In the genomic region with DNA sequence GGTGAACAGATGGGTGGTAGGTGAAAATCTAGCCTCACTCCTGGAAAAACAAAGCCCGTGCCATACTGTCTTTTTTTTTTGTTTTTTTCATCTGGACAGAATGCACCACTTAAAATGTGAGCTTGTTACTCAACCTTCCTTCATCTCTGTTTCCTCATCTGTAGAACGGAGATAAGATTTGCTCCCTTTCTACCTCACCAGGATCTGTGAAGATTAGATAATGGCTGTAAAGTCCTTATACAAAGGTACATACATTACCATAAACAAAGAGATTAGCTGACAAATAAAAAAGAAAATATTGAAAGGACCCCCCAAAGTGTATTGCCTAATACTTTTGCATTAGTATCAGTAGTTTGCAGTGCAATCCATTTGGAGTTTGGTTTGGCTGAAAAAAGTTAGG, we compare ENCODE assay signal across 1 cellular context.
TF ChIP-seq lines count a peak whose summit lies in the region.

No MANE protein-coding gene starts in this region.

TF ChIP-seq in K562, 482 proteins besides CTCF, POLR2A, EP300 and RAD21 (continued from another document and continues in another):
- TF ChIP-seq, protein P1, sequence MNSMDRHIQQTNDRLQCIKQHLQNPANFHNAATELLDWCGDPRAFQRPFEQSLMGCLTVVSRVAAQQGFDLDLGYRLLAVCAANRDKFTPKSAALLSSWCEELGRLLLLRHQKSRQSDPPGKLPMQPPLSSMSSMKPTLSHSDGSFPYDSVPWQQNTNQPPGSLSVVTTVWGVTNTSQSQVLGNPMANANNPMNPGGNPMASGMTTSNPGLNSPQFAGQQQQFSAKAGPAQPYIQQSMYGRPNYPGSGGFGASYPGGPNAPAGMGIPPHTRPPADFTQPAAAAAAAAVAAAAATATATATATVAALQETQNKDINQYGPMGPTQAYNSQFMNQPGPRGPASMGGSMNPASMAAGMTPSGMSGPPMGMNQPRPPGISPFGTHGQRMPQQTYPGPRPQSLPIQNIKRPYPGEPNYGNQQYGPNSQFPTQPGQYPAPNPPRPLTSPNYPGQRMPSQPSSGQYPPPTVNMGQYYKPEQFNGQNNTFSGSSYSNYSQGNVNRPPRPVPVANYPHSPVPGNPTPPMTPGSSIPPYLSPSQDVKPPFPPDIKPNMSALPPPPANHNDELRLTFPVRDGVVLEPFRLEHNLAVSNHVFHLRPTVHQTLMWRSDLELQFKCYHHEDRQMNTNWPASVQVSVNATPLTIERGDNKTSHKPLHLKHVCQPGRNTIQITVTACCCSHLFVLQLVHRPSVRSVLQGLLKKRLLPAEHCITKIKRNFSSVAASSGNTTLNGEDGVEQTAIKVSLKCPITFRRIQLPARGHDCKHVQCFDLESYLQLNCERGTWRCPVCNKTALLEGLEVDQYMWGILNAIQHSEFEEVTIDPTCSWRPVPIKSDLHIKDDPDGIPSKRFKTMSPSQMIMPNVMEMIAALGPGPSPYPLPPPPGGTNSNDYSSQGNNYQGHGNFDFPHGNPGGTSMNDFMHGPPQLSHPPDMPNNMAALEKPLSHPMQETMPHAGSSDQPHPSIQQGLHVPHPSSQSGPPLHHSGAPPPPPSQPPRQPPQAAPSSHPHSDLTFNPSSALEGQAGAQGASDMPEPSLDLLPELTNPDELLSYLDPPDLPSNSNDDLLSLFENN (IDR thresholded peaks at IDR 0.05; ENCODE audit: low read depth in 2 of 2, low read length in 2 of 2): peak in 1 of 2 experiments; percentile 77; a peak in 1 of 4 replicates
- TF ChIP-seq NRF1 (conservative IDR thresholded peaks at IDR 0.05 in 1 of 2, IDR thresholded peaks at IDR 0.05 in 1 of 2) (no peak), ZNF436 (CRISPR knock-in tag; IDR thresholded peaks at IDR 0.05) (no peak), CREM (IDR thresholded peaks at IDR 0.05; ENCODE audit: low read depth) (peak; percentile 44; the same call in 1 of the 2 replicates), RCOR1 (IDR thresholded peaks at IDR 0.05; ENCODE audit: borderline replicate concordance in 1 of 2, low read depth in 2 of 2, low read length in 2 of 2) (peak in 1 of 2 experiments; percentile 73; a peak in 2 of 4 replicates), GATAD2B (IDR thresholded peaks at IDR 0.05; ENCODE audit: borderline replicate concordance) (peak; percentile 91), PHB2 (IDR thresholded peaks at IDR 0.05; ENCODE audit: low read depth) (peak; percentile 50; the same call in 1 of the 2 replicates), FOXA3 (CRISPR knock-in tag; conservative IDR thresholded peaks at IDR 0.05 in 1 of 2, IDR thresholded peaks at IDR 0.05 in 1 of 2) (peak in 1 of 2 experiments; percentile 52; a peak in 2 of 4 replicates), MYC (IDR thresholded peaks at IDR 0.05; ENCODE audit: low read depth, low read length) (peak; percentile 38), MYC (CRISPR knock-in tag; IDR thresholded peaks at IDR 0.05; ENCODE audit: borderline replicate concordance, low read depth) (no peak), ZNF384 (IDR thresholded peaks at IDR 0.05; ENCODE audit: low read depth, low read length) (peak; percentile 61; the same call in 1 of the 2 replicates), ARID1B (IDR thresholded peaks at IDR 0.05) (peak; percentile 96), GABPB1 (CRISPR knock-in tag; IDR thresholded peaks at IDR 0.05) (no peak), ZNF197 (CRISPR knock-in tag; IDR thresholded peaks at IDR 0.05; ENCODE audit: low read depth) (peak; percentile 62; the same call in 1 of the 2 replicates), RBM22 (IDR thresholded peaks at IDR 0.05; ENCODE audit: low read depth, low read length, poor library complexity, severe bottlenecking) (no peak), TFAM (CRISPR knock-in tag; conservative IDR thresholded peaks at IDR 0.05) (no peak), CEBPG (CRISPR knock-in tag; IDR thresholded peaks at IDR 0.05) (no peak), CEBPG (tag; conservative IDR thresholded peaks at IDR 0.05 in 1 of 2, IDR thresholded peaks at IDR 0.05 in 1 of 2) (peak; percentile 77 to 87), MAZ (CRISPR knock-in tag; conservative IDR thresholded peaks at IDR 0.05 in 1 of 2, IDR thresholded peaks at IDR 0.05 in 1 of 2) (peak in 1 of 2 experiments; percentile 57; a peak in 1 of 4 replicates), FOS (IDR thresholded peaks at IDR 0.05; ENCODE audit: extremely low read depth, insufficient read length) (no peak), ETV1 (tag; conservative IDR thresholded peaks at IDR 0.05; ENCODE audit: low read depth) (peak; percentile 62), DACH1 (IDR thresholded peaks at IDR 0.05; ENCODE audit: partially characterized antibody) (peak; percentile 60), ZNF354B (CRISPR knock-in tag; IDR thresholded peaks at IDR 0.05) (0 out of 2 replicates have a peak, but pooled peaks have one; percentile 8), CBX3 (IDR thresholded peaks at IDR 0.05; ENCODE audit: borderline replicate concordance in 1 of 2, low read length in 2 of 2) (peak in 1 of 2 experiments; percentile 42; a peak in 1 of 3 replicates), E2F3 (CRISPR knock-in tag; IDR thresholded peaks at IDR 0.05) (no peak), MBD2 (IDR thresholded peaks at IDR 0.05; ENCODE audit: borderline replicate concordance, low read depth) (peak; percentile 47; the same call in 1 of the 2 replicates), ZNF311 (CRISPR knock-in tag; IDR thresholded peaks at IDR 0.05) (peak; percentile 43; the same call in 1 of the 2 replicates)
- TF ChIP-seq, protein P2, sequence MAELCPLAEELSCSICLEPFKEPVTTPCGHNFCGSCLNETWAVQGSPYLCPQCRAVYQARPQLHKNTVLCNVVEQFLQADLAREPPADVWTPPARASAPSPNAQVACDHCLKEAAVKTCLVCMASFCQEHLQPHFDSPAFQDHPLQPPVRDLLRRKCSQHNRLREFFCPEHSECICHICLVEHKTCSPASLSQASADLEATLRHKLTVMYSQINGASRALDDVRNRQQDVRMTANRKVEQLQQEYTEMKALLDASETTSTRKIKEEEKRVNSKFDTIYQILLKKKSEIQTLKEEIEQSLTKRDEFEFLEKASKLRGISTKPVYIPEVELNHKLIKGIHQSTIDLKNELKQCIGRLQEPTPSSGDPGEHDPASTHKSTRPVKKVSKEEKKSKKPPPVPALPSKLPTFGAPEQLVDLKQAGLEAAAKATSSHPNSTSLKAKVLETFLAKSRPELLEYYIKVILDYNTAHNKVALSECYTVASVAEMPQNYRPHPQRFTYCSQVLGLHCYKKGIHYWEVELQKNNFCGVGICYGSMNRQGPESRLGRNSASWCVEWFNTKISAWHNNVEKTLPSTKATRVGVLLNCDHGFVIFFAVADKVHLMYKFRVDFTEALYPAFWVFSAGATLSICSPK (IDR thresholded peaks at IDR 0.05; ENCODE audit: borderline replicate concordance): no peak
- TF ChIP-seq, protein P3, sequence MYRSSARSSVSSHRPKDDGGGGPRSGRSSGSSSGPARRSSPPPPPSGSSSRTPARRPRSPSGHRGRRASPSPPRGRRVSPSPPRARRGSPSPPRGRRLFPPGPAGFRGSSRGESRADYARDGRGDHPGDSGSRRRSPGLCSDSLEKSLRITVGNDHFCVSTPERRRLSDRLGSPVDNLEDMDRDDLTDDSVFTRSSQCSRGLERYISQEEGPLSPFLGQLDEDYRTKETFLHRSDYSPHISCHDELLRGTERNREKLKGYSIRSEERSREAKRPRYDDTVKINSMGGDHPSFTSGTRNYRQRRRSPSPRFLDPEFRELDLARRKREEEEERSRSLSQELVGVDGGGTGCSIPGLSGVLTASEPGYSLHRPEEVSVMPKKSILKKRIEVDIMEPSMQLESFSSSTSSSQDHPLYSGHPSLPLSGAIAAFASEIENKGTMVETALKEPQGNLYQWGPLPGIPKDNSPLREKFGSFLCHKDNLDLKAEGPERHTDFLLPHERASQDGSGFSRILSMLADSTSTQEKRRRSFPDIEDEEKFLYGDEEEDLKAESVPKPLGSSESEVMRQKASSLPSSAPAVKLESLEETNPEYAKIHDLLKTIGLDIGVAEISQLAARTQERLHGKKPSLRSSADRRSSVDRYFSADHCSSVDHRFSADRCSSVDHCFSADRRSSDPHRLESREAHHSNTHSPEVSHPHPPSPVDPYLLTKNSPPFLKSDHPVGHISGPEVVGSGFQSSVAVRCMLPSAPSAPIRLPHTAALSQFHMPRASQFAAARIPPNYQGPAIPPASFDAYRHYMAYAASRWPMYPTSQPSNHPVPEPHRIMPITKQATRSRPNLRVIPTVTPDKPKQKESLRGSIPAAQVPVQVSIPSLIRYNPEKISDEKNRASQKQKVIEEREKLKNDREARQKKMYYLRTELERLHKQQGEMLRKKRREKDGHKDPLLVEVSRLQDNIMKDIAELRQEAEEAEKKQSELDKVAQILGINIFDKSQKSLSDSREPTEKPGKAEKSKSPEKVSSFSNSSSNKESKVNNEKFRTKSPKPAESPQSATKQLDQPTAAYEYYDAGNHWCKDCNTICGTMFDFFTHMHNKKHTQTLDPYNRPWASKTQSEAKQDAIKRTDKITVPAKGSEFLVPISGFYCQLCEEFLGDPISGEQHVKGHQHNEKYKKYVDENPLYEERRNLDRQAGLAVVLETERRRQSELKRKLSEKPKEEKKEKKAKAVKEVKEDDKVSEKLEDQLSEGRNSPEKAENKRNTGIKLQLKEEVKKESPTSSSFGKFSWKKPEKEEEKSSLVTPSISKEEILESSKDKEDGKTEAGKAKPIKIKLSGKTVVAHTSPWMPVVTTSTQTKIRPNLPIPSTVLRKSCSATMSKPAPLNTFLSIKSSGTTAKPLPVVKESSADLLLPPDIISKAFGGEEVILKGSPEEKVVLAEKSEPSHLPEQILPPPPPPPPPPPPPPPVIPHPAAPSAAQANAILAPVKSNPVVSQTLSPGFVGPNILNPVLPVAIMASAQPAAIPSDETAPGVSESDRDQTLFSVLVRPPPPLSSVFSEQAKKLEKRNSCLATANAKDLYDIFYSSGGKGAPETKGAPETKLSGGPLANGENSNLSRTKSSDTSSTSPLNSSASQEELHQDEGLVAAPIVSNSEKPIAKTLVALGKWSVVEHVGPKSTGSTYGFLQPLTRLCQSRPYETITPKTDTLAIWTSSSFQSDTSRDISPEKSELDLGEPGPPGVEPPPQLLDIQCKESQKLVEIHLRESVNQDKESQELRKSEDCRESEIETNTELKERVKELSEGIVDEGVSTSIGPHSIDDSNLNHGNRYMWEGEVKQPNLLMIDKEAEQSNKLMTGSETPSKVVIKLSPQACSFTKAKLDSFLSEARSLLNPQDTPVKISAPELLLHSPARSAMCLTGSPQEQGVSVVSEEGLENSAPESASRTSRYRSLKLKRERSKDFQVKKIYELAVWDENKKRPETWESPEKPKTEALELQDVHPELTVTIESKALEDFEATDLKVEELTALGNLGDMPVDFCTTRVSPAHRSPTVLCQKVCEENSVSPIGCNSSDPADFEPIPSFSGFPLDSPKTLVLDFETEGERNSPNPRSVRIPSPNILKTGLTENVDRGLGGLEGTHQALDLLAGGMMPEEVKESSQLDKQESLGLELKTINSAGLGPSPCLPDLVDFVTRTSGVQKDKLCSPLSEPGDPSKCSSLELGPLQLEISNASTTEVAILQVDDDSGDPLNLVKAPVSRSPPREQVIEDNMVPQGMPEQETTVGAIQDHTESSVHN (IDR thresholded peaks at IDR 0.05; ENCODE audit: borderline replicate concordance in 1 of 2, low read depth in 1 of 2): no peak
- TF ChIP-seq, protein P4, sequence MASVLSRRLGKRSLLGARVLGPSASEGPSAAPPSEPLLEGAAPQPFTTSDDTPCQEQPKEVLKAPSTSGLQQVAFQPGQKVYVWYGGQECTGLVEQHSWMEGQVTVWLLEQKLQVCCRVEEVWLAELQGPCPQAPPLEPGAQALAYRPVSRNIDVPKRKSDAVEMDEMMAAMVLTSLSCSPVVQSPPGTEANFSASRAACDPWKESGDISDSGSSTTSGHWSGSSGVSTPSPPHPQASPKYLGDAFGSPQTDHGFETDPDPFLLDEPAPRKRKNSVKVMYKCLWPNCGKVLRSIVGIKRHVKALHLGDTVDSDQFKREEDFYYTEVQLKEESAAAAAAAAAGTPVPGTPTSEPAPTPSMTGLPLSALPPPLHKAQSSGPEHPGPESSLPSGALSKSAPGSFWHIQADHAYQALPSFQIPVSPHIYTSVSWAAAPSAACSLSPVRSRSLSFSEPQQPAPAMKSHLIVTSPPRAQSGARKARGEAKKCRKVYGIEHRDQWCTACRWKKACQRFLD (CRISPR knock-in tag; IDR thresholded peaks at IDR 0.05): peak; percentile 19; the same call in 1 of the 2 replicates
- TF ChIP-seq, protein P5, sequence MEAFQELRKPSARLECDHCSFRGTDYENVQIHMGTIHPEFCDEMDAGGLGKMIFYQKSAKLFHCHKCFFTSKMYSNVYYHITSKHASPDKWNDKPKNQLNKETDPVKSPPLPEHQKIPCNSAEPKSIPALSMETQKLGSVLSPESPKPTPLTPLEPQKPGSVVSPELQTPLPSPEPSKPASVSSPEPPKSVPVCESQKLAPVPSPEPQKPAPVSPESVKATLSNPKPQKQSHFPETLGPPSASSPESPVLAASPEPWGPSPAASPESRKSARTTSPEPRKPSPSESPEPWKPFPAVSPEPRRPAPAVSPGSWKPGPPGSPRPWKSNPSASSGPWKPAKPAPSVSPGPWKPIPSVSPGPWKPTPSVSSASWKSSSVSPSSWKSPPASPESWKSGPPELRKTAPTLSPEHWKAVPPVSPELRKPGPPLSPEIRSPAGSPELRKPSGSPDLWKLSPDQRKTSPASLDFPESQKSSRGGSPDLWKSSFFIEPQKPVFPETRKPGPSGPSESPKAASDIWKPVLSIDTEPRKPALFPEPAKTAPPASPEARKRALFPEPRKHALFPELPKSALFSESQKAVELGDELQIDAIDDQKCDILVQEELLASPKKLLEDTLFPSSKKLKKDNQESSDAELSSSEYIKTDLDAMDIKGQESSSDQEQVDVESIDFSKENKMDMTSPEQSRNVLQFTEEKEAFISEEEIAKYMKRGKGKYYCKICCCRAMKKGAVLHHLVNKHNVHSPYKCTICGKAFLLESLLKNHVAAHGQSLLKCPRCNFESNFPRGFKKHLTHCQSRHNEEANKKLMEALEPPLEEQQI (IDR thresholded peaks at IDR 0.05): peak; percentile 72; the same call in 1 of the 2 replicates
- TF ChIP-seq, protein P6, sequence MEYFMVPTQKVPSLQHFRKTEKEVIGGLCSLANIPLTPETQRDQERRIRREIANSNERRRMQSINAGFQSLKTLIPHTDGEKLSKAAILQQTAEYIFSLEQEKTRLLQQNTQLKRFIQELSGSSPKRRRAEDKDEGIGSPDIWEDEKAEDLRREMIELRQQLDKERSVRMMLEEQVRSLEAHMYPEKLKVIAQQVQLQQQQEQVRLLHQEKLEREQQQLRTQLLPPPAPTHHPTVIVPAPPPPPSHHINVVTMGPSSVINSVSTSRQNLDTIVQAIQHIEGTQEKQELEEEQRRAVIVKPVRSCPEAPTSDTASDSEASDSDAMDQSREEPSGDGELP (CRISPR knock-in tag; IDR thresholded peaks at IDR 0.05; ENCODE audit: borderline replicate concordance): no peak
